Comparison of ENCODE assay signal across 15 cellular contexts in the genomic region with DNA sequence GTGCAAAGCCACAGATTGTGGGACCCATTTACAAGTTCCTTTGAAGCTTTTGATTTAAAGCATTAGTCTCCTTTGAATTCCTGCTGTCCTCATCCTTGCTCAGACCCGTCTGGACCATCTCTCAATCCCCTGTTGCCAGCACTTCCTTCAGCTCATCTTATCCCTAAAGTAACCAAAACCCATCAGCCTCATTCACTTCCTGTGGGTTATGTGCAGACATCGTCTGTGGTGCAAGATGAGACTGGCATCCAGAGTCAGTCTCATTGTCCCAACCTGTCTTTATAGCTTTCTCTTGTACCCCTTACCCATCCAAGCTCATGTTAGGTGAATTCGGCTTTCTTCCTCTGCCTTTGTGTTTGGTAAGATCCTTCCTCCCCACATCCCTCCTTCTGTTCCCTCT. TPM values are rescaled to one million over a fixed set of nuclear protein-coding genes. Genes with fewer than 3 reads are reported as not detected.
DNase-seq lines count a peak whose midpoint lies in the region; ATAC-seq, FAIRE-seq and TF ChIP-seq lines count a peak whose summit lies in the region.
"Had no signal": no experiment of that assay in that cellular context is flagged by ENCODE, and none has a peak within 500 bp of the region (broad histone marks: within the 10 kb centered on the region; RNA-seq: fewer than 3 reads in every experiment).

No MANE protein-coding gene starts in this region.

- peaks cover 91 to 99% of the 10 kb centered on the region in 2 donors for H3K36me3 Mint-ChIP-seq in CD4-positive, alpha-beta memory T cell
- H3K36me3 Mint-ChIP-seq in Calu3 (ENCODE audit: insufficient read depth, unreplicated experiment) (peaks cover 91% of the 10 kb centered on the region), memory B cell (peaks cover 58% of the 10 kb centered on the region)
- peaks cover 82% of the 10 kb centered on the region for H3K36me3 Mint-ChIP-seq in activated T-helper 1 cell treated with anti-CD3 and anti-CD28 coated beads, Interleukin-12 subunit alpha, Interleukin-12 subunit beta, Interleukin-2, Interleukin-4 antibody, amounts not matched to agents 30 ng/mL and 10 ng/mL and 1 ng/mL, durations not matched to agents 14 hours and 24 hours and 36 hours (ENCODE audit: low read depth)

- intact Hi-C loops in CD4-positive, alpha-beta memory T cell (cut with micrococcal nuclease) = no loop called here
- intact Hi-C loops in Calu3 (cut with micrococcal nuclease; ENCODE audit: unreplicated experiment) = no loop called here
- intact Hi-C loops in activated T-helper 1 cell treated with anti-CD3 and anti-CD28 coated beads, Interleukin-12 subunit alpha, Interleukin-12 subunit beta, Interleukin-2, Interleukin-4 antibody, amounts not matched to agents 30 ng/mL and 10 ng/mL and 1 ng/mL, durations not matched to agents 14 hours and 24 hours and 36 hours (cut with micrococcal nuclease) = no loop called here

- H3K27ac Mint-ChIP-seq in CD4-positive, alpha-beta memory T cell = peak overlapping the region; percentile 4 to 93 (median 86)
- H3K27ac Mint-ChIP-seq in Calu3 (ENCODE audit: unreplicated experiment) = peak overlapping the region; percentile 30
- peak overlapping the region; percentile 21 for H3K27ac Mint-ChIP-seq in activated T-helper 1 cell treated with anti-CD3 and anti-CD28 coated beads, Interleukin-12 subunit alpha, Interleukin-12 subunit beta, Interleukin-2, Interleukin-4 antibody, amounts not matched to agents 30 ng/mL and 10 ng/mL and 1 ng/mL, durations not matched to agents 14 hours and 24 hours and 36 hours
- peak overlapping the region; percentile 40 for H3K27ac Mint-ChIP-seq in memory B cell
- H3K27ac Mint-ChIP-seq: endodermal cell had no signal

- WGBS in small intestine, 3 donors = 74 to 82% (median 78%) methylated on average over 3 of the region's 3 CpGs

- H3K9me3 ChIP-seq in CD4-positive, alpha-beta memory T cell (ENCODE audit: control insufficient read depth in 1 of 2, low read length in 2 of 2) = no peaks in the 10 kb centered on the region
- no peaks in the 10 kb centered on the region for H3K9me3 ChIP-seq in small intestine (ENCODE audit: control insufficient read depth, low read depth)
- H3K9me3 ChIP-seq: heart left ventricle had no signal

- H3K27me3 Mint-ChIP-seq in CD4-positive, alpha-beta memory T cell = no peaks in the 10 kb centered on the region
- H3K27me3 Mint-ChIP-seq in Calu3 (ENCODE audit: unreplicated experiment) = no peaks in the 10 kb centered on the region
- no peaks in the 10 kb centered on the region for H3K27me3 Mint-ChIP-seq in activated T-helper 1 cell treated with anti-CD3 and anti-CD28 coated beads, Interleukin-12 subunit alpha, Interleukin-12 subunit beta, Interleukin-2, Interleukin-4 antibody, amounts not matched to agents 30 ng/mL and 10 ng/mL and 1 ng/mL, durations not matched to agents 14 hours and 24 hours and 36 hours (ENCODE audit: insufficient read depth)
- H3K27me3 Mint-ChIP-seq in memory B cell = no peaks in the 10 kb centered on the region
- H3K27me3 Mint-ChIP-seq: naive B cell had no signal

- H3K4me3 Mint-ChIP-seq in CD4-positive, alpha-beta memory T cell = peak overlapping the region in 2 of 8 donors; percentile 16 to 35
- no peak overlapping the region for H3K4me3 Mint-ChIP-seq in Calu3 (ENCODE audit: low read depth, unreplicated experiment)
- no peak overlapping the region for H3K4me3 Mint-ChIP-seq in activated T-helper 1 cell treated with anti-CD3 and anti-CD28 coated beads, Interleukin-12 subunit alpha, Interleukin-12 subunit beta, Interleukin-2, Interleukin-4 antibody, amounts not matched to agents 30 ng/mL and 10 ng/mL and 1 ng/mL, durations not matched to agents 14 hours and 24 hours and 36 hours
- no peak overlapping the region for H3K4me3 Mint-ChIP-seq in memory B cell
- H3K4me3 Mint-ChIP-seq: endodermal cell, naive B cell had no signal

- H3K27ac ChIP-seq in CD4-positive, alpha-beta memory T cell (ENCODE audit: low read depth, low read length) = peak overlapping the region; percentile 5
- no peak overlapping the region for H3K27ac ChIP-seq in small intestine (ENCODE audit: low read depth in 1 of 2, low read length in 1 of 2)

- TF ChIP-seq CTCF in Calu3 (IDR thresholded peaks at IDR 0.05; ENCODE audit: unreplicated experiment) = no peak

- POLR2A ChIA-PET in CD4-positive, alpha-beta memory T cell (lab: Charles Lee; ENCODE audit: partially characterized antibody) = interaction anchor here (0.7 to 3.9 kb wide), 6 partner anchors 12 to 251 kb away, joined by 3 to 19 read pairs (median 4); no protein-coding TSS in a partner anchor

- CTCF ChIA-PET in CD4-positive, alpha-beta memory T cell (lab: Charles Lee; ENCODE audit: partially characterized antibody) = interaction anchor here (0.8 to 2.4 kb wide), 4 partner anchors 12 to 83 kb away, joined by 3 to 12 read pairs (median 7); no protein-coding TSS in a partner anchor
- CTCF ChIA-PET in Calu3 (lab: Charles Lee) = interaction anchor here (1.0 to 1.3 kb wide), 2 partner anchors 31 to 83 kb away, joined by 3 to 4 read pairs; no protein-coding TSS in a partner anchor

- no peaks in the 10 kb centered on the region for H3K27me3 ChIP-seq in CD4-positive, alpha-beta memory T cell (ENCODE audit: insufficient read depth, low read length)
- no peaks in the 10 kb centered on the region for H3K27me3 ChIP-seq in small intestine (ENCODE audit: control insufficient read depth in 2 of 2, insufficient read depth in 2 of 2, low read length in 2 of 2)
- H3K27me3 ChIP-seq: heart left ventricle had no signal

- no TSS peak for BruUV-seq in Calu3 (replicated peaks; lab: Mats Ljungman, UMichigan)

- no peak for DNase-seq in CD4-positive, alpha-beta memory T cell
- DNase-seq in Calu3 (no peak), memory B cell (ENCODE audit: low spot score in 2 of 2) (no peak), NCI-H128 (lab: John Stamatoyannopoulos, UW; ENCODE audit: unreplicated experiment) (no peak), small intestine (no peak), SKM-1 (lab: John Stamatoyannopoulos, UW; ENCODE audit: unreplicated experiment) (no peak)
- DNase-seq in activated T-helper 1 cell treated with anti-CD3 and anti-CD28 coated beads, Interleukin-12 subunit alpha, Interleukin-12 subunit beta, Interleukin-2, Interleukin-4 antibody, amounts not matched to agents 30 ng/mL and 10 ng/mL and 1 ng/mL, durations not matched to agents 14 hours and 24 hours and 36 hours (ENCODE audit: low spot score) = no peak
- DNase-seq: cerebellar nuclear complex; endodermal cell; heart left ventricle; mammary epithelial cell; naive B cell; NCI-H1417; SIG-M5; stimulated activated CD4-positive, alpha-beta T cell treated with anti-CD3 and anti-CD28 coated beads, Interleukin-4, amount 100 ng/mL, for 1 hour had no signal

- no peak for FAIRE-seq in small intestine (lab: Jason Lieb, UNC)

- no peak overlapping the region for H3K4me3 ChIP-seq in CD4-positive, alpha-beta memory T cell (ENCODE audit: low read length in 2 of 2)
- H3K4me3 ChIP-seq in small intestine (ENCODE audit: low read depth in 1 of 2, low read length in 2 of 2) = no peak overlapping the region
- H3K4me3 ChIP-seq: heart left ventricle had no signal

- H3K36me3 ChIP-seq in CD4-positive, alpha-beta memory T cell (ENCODE audit: insufficient read depth, low read length) = peaks cover 88% of the 10 kb centered on the region
- peaks cover 46 to 68% of the 10 kb centered on the region in 2 donors for H3K36me3 ChIP-seq in small intestine (ENCODE audit: control insufficient read depth in 2 of 2, insufficient read depth in 2 of 2, low read length in 2 of 2)

- H3K9me3 Mint-ChIP-seq in CD4-positive, alpha-beta memory T cell = peaks cover 0 to 3% (median 0%) of the 10 kb centered on the region in 8 donors
- no peaks in the 10 kb centered on the region for H3K9me3 Mint-ChIP-seq in Calu3 (ENCODE audit: low read depth, unreplicated experiment)
- no peaks in the 10 kb centered on the region for H3K9me3 Mint-ChIP-seq in activated T-helper 1 cell treated with anti-CD3 and anti-CD28 coated beads, Interleukin-12 subunit alpha, Interleukin-12 subunit beta, Interleukin-2, Interleukin-4 antibody, amounts not matched to agents 30 ng/mL and 10 ng/mL and 1 ng/mL, durations not matched to agents 14 hours and 24 hours and 36 hours
- no peaks in the 10 kb centered on the region for H3K9me3 Mint-ChIP-seq in memory B cell
- H3K9me3 Mint-ChIP-seq: endodermal cell, naive B cell had no signal

- ATAC-seq in memory B cell (ENCODE audit: low read depth) = no peak
- ATAC-seq: heart left ventricle had no signal

- peaks cover 12 to 37% (median 22%) of the 10 kb centered on the region in 4 donors for H3K4me1 Mint-ChIP-seq in CD4-positive, alpha-beta memory T cell
- peaks cover 8% of the 10 kb centered on the region for H3K4me1 Mint-ChIP-seq in Calu3 (ENCODE audit: low read depth, unreplicated experiment)
- H3K4me1 Mint-ChIP-seq in activated T-helper 1 cell treated with anti-CD3 and anti-CD28 coated beads, Interleukin-12 subunit alpha, Interleukin-12 subunit beta, Interleukin-2, Interleukin-4 antibody, amounts not matched to agents 30 ng/mL and 10 ng/mL and 1 ng/mL, durations not matched to agents 14 hours and 24 hours and 36 hours (ENCODE audit: low read depth) = peaks cover 9% of the 10 kb centered on the region
- no peaks in the 10 kb centered on the region for H3K4me1 Mint-ChIP-seq in memory B cell

- peaks cover 11% of the 10 kb centered on the region for H3K4me1 ChIP-seq in CD4-positive, alpha-beta memory T cell (ENCODE audit: insufficient read depth, low read length)
- H3K4me1 ChIP-seq in small intestine (ENCODE audit: control insufficient read depth in 2 of 2, insufficient read depth in 1 of 2, low read depth in 1 of 2, low read length in 1 of 2) = no peaks in the 10 kb centered on the region

RNA-seq across cellular contexts. Expression of gene ATP1A1, which starts 29.3 kb away (rescaled TPM):
- total RNA-seq in CD4-positive, alpha-beta memory T cell = 100 to 1,000 TPM; 251 to 256 TPM
- 10 to 100 TPM; 46.5 to 74.3 TPM for polyA plus RNA-seq in CD4-positive, alpha-beta memory T cell
- 457 and 484 TPM in 2 replicates for total RNA-seq in Calu3 (2022)
- total RNA-seq in activated T-helper 1 cell treated with anti-CD3 and anti-CD28 coated beads, Interleukin-12 subunit alpha, Interleukin-12 subunit beta, Interleukin-2, Interleukin-4 antibody, amounts not matched to agents 30 ng/mL and 10 ng/mL and 1 ng/mL, durations not matched to agents 14 hours and 24 hours and 36 hours = 238 and 240 TPM in 2 replicates
- 1,000 to 10,000 TPM in 2 of 3 donors, 100 to 1,000 TPM in 1; 921 to 1,048 (median 1,042) TPM for polyA plus RNA-seq in small intestine

Comparison
In these comparisons a context has a peak if more than half of its experiments do, and no peak if none do; other contexts are left out.
1. H3K27ac Mint-ChIP-seq: peak in every context shown above with its lines; median percentile 86 in CD4-positive, alpha-beta memory T cell; 40 in memory B cell; 30 in Calu3; 21 in activated T-helper 1 cell treated with anti-CD3 and anti-CD28 coated beads, Interleukin-12 subunit alpha, Interleukin-12 subunit beta, Interleukin-2, Interleukin-4 antibody, amounts not matched to agents 30 ng/mL and 10 ng/mL and 1 ng/mL, durations not matched to agents 14 hours and 24 hours and 36 hours.